1 cellular context compared by ENCODE assay signal in the genomic region with DNA sequence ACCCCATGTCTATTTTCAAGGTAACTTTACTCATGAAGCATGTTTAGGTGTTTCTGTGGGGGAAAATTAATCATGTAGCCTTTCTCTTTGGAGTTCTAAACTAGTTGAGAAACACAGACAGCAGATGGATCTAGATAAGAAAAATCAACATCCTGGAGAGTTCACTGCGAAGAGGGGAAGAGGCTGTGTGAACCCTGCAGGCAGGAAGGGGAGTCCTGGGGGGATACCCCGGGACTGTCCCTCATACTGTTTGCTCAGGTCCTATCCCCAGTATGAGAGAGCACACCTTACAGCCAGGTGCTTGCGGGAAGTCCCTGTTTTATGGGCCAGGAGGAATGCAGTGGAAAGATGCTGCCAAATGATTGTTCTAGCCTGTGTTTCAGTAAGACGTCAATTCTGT.
A peak's percentile ranks its signal among the peaks of the same experiment; 100 is the strongest.
TF ChIP-seq lines count a peak whose summit lies in the region.

No MANE protein-coding gene starts in this region.

TF ChIP-seq in HepG2, 621 proteins besides CTCF, POLR2A, EP300 and RAD21 (continued from another document and continues in another):
- TF ChIP-seq, protein P1, sequence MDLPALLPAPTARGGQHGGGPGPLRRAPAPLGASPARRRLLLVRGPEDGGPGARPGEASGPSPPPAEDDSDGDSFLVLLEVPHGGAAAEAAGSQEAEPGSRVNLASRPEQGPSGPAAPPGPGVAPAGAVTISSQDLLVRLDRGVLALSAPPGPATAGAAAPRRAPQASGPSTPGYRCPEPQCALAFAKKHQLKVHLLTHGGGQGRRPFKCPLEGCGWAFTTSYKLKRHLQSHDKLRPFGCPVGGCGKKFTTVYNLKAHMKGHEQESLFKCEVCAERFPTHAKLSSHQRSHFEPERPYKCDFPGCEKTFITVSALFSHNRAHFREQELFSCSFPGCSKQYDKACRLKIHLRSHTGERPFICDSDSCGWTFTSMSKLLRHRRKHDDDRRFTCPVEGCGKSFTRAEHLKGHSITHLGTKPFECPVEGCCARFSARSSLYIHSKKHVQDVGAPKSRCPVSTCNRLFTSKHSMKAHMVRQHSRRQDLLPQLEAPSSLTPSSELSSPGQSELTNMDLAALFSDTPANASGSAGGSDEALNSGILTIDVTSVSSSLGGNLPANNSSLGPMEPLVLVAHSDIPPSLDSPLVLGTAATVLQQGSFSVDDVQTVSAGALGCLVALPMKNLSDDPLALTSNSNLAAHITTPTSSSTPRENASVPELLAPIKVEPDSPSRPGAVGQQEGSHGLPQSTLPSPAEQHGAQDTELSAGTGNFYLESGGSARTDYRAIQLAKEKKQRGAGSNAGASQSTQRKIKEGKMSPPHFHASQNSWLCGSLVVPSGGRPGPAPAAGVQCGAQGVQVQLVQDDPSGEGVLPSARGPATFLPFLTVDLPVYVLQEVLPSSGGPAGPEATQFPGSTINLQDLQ (CRISPR knock-in tag; IDR thresholded peaks at IDR 0.05) = no peak
- TF ChIP-seq HOXA3 (CRISPR knock-in tag; IDR thresholded peaks at IDR 0.05) = no peak
- TF ChIP-seq HIVEP1 (CRISPR knock-in tag; IDR thresholded peaks at IDR 0.05) = peak; percentile 71; the same call in 1 of the 2 replicates
- TF ChIP-seq ZNF17 (CRISPR knock-in tag; IDR thresholded peaks at IDR 0.05) = no peak
- no peak for TF ChIP-seq ZNF124 (CRISPR knock-in tag; IDR thresholded peaks at IDR 0.05)
- TF ChIP-seq, protein P2, sequence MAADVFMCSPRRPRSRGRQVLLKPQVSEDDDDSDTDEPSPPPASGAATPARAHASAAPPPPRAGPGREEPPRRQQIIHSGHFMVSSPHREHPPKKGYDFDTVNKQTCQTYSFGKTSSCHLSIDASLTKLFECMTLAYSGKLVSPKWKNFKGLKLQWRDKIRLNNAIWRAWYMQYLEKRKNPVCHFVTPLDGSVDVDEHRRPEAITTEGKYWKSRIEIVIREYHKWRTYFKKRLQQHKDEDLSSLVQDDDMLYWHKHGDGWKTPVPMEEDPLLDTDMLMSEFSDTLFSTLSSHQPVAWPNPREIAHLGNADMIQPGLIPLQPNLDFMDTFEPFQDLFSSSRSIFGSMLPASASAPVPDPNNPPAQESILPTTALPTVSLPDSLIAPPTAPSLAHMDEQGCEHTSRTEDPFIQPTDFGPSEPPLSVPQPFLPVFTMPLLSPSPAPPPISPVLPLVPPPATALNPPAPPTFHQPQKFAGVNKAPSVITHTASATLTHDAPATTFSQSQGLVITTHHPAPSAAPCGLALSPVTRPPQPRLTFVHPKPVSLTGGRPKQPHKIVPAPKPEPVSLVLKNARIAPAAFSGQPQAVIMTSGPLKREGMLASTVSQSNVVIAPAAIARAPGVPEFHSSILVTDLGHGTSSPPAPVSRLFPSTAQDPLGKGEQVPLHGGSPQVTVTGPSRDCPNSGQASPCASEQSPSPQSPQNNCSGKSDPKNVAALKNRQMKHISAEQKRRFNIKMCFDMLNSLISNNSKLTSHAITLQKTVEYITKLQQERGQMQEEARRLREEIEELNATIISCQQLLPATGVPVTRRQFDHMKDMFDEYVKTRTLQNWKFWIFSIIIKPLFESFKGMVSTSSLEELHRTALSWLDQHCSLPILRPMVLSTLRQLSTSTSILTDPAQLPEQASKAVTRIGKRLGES (CRISPR knock-in tag; IDR thresholded peaks at IDR 0.05; ENCODE audit: borderline replicate concordance) = no peak
- TF ChIP-seq FOXA1 (IDR thresholded peaks at IDR 0.05) = no peak
- peak; percentile 42 for TF ChIP-seq FOXA1 (CRISPR knock-in tag; IDR thresholded peaks at IDR 0.05)
- TF ChIP-seq RXRA (CRISPR knock-in tag; IDR thresholded peaks at IDR 0.05) = peak; percentile 24; the same call in 1 of the 2 replicates
- TF ChIP-seq, protein P3, sequence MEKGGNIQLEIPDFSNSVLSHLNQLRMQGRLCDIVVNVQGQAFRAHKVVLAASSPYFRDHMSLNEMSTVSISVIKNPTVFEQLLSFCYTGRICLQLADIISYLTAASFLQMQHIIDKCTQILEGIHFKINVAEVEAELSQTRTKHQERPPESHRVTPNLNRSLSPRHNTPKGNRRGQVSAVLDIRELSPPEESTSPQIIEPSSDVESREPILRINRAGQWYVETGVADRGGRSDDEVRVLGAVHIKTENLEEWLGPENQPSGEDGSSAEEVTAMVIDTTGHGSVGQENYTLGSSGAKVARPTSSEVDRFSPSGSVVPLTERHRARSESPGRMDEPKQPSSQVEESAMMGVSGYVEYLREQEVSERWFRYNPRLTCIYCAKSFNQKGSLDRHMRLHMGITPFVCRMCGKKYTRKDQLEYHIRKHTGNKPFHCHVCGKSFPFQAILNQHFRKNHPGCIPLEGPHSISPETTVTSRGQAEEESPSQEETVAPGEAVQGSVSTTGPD (CRISPR knock-in tag; IDR thresholded peaks at IDR 0.05) = no peak
- TF ChIP-seq TBX2 (CRISPR knock-in tag; IDR thresholded peaks at IDR 0.05; ENCODE audit: borderline replicate concordance) = peak; percentile 55
- no peak for TF ChIP-seq CENPT (CRISPR knock-in tag; IDR thresholded peaks at IDR 0.05; ENCODE audit: low read depth)
- TF ChIP-seq, protein P4, sequence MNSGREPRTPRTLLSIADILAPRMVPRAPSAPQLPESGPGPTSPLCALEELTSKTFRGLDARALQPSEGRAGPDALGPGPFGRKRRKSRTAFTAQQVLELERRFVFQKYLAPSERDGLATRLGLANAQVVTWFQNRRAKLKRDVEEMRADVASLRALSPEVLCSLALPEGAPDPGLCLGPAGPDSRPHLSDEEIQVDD (CRISPR knock-in tag; IDR thresholded peaks at IDR 0.05; ENCODE audit: borderline replicate concordance) = no peak
- peak; percentile 47; the same call in 1 of the 2 replicates for TF ChIP-seq ETV5 (CRISPR knock-in tag; IDR thresholded peaks at IDR 0.05; ENCODE audit: borderline replicate concordance)
- no peak for TF ChIP-seq U2AF1 (optimal IDR thresholded peaks at IDR 0.05; ENCODE audit: low read depth, low read length)
- no peak for TF ChIP-seq ZNF234 (CRISPR knock-in tag; conservative IDR thresholded peaks at IDR 0.05)
- TF ChIP-seq, protein P5, sequence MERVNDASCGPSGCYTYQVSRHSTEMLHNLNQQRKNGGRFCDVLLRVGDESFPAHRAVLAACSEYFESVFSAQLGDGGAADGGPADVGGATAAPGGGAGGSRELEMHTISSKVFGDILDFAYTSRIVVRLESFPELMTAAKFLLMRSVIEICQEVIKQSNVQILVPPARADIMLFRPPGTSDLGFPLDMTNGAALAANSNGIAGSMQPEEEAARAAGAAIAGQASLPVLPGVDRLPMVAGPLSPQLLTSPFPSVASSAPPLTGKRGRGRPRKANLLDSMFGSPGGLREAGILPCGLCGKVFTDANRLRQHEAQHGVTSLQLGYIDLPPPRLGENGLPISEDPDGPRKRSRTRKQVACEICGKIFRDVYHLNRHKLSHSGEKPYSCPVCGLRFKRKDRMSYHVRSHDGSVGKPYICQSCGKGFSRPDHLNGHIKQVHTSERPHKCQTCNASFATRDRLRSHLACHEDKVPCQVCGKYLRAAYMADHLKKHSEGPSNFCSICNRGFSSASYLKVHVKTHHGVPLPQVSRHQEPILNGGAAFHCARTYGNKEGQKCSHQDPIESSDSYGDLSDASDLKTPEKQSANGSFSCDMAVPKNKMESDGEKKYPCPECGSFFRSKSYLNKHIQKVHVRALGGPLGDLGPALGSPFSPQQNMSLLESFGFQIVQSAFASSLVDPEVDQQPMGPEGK (CRISPR knock-in tag; IDR thresholded peaks at IDR 0.05) = peak; percentile 36; the same call in 1 of the 2 replicates
- no peak for TF ChIP-seq LCORL (IDR thresholded peaks at IDR 0.05)
- TF ChIP-seq LCORL (CRISPR knock-in tag; IDR thresholded peaks at IDR 0.05) = 0 out of 2 replicates have a peak, but pooled peaks have one; percentile 18
- 0 out of 2 replicates have a peak, but pooled peaks have one; percentile 28 for TF ChIP-seq HDAC2 (CRISPR knock-in tag; IDR thresholded peaks at IDR 0.05)
- TF ChIP-seq, protein P6, sequence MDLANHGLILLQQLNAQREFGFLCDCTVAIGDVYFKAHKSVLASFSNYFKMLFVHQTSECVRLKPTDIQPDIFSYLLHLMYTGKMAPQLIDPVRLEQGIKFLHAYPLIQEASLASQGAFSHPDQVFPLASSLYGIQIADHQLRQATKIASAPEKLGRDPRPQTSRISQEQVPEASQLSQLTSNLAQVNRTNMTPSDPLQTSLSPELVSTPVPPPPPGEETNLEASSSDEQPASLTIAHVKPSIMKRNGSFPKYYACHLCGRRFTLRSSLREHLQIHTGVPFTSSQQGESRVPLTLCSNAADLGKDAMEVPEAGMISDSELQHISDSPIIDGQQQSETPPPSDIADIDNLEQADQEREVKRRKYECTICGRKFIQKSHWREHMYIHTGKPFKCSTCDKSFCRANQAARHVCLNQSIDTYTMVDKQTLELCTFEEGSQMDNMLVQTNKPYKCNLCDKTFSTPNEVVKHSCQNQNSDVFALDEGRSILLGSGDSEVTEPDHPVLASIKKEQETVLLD (CRISPR knock-in tag; IDR thresholded peaks at IDR 0.05; ENCODE audit: low read depth) = no peak
- TF ChIP-seq ZNF674 (CRISPR knock-in tag; IDR thresholded peaks at IDR 0.05; ENCODE audit: low read depth) = no peak
- no peak for TF ChIP-seq ZNF432 (CRISPR knock-in tag; IDR thresholded peaks at IDR 0.05; ENCODE audit: borderline replicate concordance)
- no peak for TF ChIP-seq ZNF207 (IDR thresholded peaks at IDR 0.05; ENCODE audit: borderline replicate concordance)
- TF ChIP-seq MZF1 (CRISPR knock-in tag; IDR thresholded peaks at IDR 0.05; ENCODE audit: borderline replicate concordance) = no peak
- TF ChIP-seq, protein P7, sequence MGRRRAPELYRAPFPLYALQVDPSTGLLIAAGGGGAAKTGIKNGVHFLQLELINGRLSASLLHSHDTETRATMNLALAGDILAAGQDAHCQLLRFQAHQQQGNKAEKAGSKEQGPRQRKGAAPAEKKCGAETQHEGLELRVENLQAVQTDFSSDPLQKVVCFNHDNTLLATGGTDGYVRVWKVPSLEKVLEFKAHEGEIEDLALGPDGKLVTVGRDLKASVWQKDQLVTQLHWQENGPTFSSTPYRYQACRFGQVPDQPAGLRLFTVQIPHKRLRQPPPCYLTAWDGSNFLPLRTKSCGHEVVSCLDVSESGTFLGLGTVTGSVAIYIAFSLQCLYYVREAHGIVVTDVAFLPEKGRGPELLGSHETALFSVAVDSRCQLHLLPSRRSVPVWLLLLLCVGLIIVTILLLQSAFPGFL (CRISPR knock-in tag; IDR thresholded peaks at IDR 0.05) = no peak
- no peak for TF ChIP-seq SOX13 (IDR thresholded peaks at IDR 0.05)
- no peak for TF ChIP-seq SOX13 (CRISPR knock-in tag; conservative IDR thresholded peaks at IDR 0.05 in 1 of 2, IDR thresholded peaks at IDR 0.05 in 1 of 2)
- TF ChIP-seq, protein P8, sequence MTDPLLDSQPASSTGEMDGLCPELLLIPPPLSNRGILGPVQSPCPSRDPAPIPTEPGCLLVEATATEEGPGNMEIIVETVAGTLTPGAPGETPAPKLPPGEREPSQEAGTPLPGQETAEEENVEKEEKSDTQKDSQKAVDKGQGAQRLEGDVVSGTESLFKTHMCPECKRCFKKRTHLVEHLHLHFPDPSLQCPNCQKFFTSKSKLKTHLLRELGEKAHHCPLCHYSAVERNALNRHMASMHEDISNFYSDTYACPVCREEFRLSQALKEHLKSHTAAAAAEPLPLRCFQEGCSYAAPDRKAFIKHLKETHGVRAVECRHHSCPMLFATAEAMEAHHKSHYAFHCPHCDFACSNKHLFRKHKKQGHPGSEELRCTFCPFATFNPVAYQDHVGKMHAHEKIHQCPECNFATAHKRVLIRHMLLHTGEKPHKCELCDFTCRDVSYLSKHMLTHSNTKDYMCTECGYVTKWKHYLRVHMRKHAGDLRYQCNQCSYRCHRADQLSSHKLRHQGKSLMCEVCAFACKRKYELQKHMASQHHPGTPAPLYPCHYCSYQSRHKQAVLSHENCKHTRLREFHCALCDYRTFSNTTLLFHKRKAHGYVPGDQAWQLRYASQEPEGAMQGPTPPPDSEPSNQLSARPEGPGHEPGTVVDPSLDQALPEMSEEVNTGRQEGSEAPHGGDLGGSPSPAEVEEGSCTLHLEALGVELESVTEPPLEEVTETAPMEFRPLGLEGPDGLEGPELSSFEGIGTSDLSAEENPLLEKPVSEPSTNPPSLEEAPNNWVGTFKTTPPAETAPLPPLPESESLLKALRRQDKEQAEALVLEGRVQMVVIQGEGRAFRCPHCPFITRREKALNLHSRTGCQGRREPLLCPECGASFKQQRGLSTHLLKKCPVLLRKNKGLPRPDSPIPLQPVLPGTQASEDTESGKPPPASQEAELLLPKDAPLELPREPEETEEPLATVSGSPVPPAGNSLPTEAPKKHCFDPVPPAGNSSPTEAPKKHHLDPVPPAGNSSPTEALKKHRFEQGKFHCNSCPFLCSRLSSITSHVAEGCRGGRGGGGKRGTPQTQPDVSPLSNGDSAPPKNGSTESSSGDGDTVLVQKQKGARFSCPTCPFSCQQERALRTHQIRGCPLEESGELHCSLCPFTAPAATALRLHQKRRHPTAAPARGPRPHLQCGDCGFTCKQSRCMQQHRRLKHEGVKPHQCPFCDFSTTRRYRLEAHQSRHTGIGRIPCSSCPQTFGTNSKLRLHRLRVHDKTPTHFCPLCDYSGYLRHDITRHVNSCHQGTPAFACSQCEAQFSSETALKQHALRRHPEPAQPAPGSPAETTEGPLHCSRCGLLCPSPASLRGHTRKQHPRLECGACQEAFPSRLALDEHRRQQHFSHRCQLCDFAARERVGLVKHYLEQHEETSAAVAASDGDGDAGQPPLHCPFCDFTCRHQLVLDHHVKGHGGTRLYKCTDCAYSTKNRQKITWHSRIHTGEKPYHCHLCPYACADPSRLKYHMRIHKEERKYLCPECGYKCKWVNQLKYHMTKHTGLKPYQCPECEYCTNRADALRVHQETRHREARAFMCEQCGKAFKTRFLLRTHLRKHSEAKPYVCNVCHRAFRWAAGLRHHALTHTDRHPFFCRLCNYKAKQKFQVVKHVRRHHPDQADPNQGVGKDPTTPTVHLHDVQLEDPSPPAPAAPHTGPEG (CRISPR knock-in tag; IDR thresholded peaks at IDR 0.05) = no peak
- no peak for TF ChIP-seq MEIS1 (CRISPR knock-in tag; IDR thresholded peaks at IDR 0.05; ENCODE audit: borderline replicate concordance)
- TF ChIP-seq POLR2AphosphoS5 (IDR thresholded peaks at IDR 0.05; ENCODE audit: low read depth, low read length) = no peak
- TF ChIP-seq RXRB (CRISPR knock-in tag; IDR thresholded peaks at IDR 0.05; ENCODE audit: borderline replicate concordance) = peak; percentile 28; the same call in 1 of the 2 replicates
- no peak for TF ChIP-seq ZNF615 (CRISPR knock-in tag; IDR thresholded peaks at IDR 0.05; ENCODE audit: borderline replicate concordance)
- no peak for TF ChIP-seq ZEB1 (IDR thresholded peaks at IDR 0.05; ENCODE audit: insufficient replicate concordance, low read depth)
- TF ChIP-seq, protein P9, sequence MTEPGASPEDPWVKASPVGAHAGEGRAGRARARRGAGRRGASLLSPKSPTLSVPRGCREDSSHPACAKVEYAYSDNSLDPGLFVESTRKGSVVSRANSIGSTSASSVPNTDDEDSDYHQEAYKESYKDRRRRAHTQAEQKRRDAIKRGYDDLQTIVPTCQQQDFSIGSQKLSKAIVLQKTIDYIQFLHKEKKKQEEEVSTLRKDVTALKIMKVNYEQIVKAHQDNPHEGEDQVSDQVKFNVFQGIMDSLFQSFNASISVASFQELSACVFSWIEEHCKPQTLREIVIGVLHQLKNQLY (CRISPR knock-in tag; IDR thresholded peaks at IDR 0.05) = no peak
- no peak for TF ChIP-seq SNAI1 (CRISPR knock-in tag; IDR thresholded peaks at IDR 0.05; ENCODE audit: borderline replicate concordance)
- TF ChIP-seq ZNF441 (CRISPR knock-in tag; IDR thresholded peaks at IDR 0.05; ENCODE audit: borderline replicate concordance) = no peak
- TF ChIP-seq, protein P10, sequence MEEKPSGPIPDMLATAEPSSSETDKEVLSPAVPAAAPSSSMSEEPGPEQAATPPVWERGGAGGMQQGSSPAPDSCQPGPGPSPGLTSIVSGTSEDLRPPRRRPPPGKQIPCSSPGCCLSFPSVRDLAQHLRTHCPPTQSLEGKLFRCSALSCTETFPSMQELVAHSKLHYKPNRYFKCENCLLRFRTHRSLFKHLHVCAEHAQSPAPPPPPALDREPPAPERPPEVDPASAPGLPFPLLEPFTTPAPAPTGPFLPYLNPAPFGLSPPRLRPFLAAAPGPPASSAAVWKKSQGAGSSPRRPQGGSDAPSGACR (CRISPR knock-in tag; IDR thresholded peaks at IDR 0.05) = no peak
- TF ChIP-seq STAT5B (CRISPR knock-in tag; IDR thresholded peaks at IDR 0.05) = no peak
